In genomic region chr17:82871056-82871775, GRCh38 we compare ENCODE assay signal across 1 cellular context.
TF ChIP-seq lines count a peak whose summit lies in the region.

No MANE protein-coding gene starts in this region.

TF ChIP-seq in GM12878, 131 proteins besides CTCF, POLR2A, EP300 and RAD21 (continued from another document):
- TF ChIP-seq USF1 (IDR thresholded peaks at IDR 0.05; ENCODE audit: borderline replicate concordance, extremely low read length, insufficient read depth, low read depth, low read length): no peak
- peak; percentile 24; the same call in 1 of the 2 replicates for TF ChIP-seq MEF2A (IDR thresholded peaks at IDR 0.05; ENCODE audit: insufficient read depth, low read depth, low read length)
- no peak for TF ChIP-seq SMC3 (IDR thresholded peaks at IDR 0.05; ENCODE audit: borderline replicate concordance, low read length)
- TF ChIP-seq SIX5 (IDR thresholded peaks at IDR 0.05; ENCODE audit: low read depth, low read length, severe bottlenecking): no peak
